ENCODE assay signal across 17 cellular contexts in genomic region chr22:44450503-44450902, GRCh38. TPM values are rescaled to one million over a fixed set of nuclear protein-coding genes. Genes with fewer than 3 reads are reported as not detected.
DNase-seq lines count a peak whose midpoint lies in the region; ATAC-seq and TF ChIP-seq lines count a peak whose summit lies in the region.
"Had no signal": no experiment of that assay in that cellular context is flagged by ENCODE, and none has a peak within 500 bp of the region (broad histone marks: within the 10 kb centered on the region; RNA-seq: fewer than 3 reads in every experiment).

No MANE protein-coding gene starts in this region.

- H3K9me3 ChIP-seq in PC-3 (ENCODE audit: low read length) (0 out of 2 replicates have a peak, but pooled peaks cover 5% of the 10 kb centered on the region), spleen (peaks cover 0 to 17% (median 13%) of the 10 kb centered on the region in 8 donors)

- peaks cover 36% of the 10 kb centered on the region for H3K4me1 ChIP-seq in PC-3 (ENCODE audit: insufficient read depth, low read length)
- H3K4me1 ChIP-seq in spleen: peaks cover 0 to 2% (median 0%) of the 10 kb centered on the region in 6 donors

- no peaks in the 10 kb centered on the region for H3K9me3 Mint-ChIP-seq in progenitor cell of endocrine pancreas (ENCODE audit: low read depth)

- no peaks in the 10 kb centered on the region for H3K36me3 Mint-ChIP-seq in progenitor cell of endocrine pancreas (ENCODE audit: insufficient read depth)

- POLR2A ChIA-PET in PC-3 (lab: Charles Lee; ENCODE audit: unreplicated experiment): no interaction called here

- ATAC-seq in PC-3: no peak
- peak; percentile 22 for ATAC-seq in left colon

- no peaks in the 10 kb centered on the region for H3K9me2 ChIP-seq in PC-3 (replicated peaks; ENCODE audit: low read length)

- TF ChIP-seq POLR2A in spleen (IDR thresholded peaks at IDR 0.05): no peak

- TF ChIP-seq CTCF in PC-3 (conservative IDR thresholded peaks at IDR 0.05; ENCODE audit: low read depth, low read length): no peak
- TF ChIP-seq CTCF in spleen (IDR thresholded peaks at IDR 0.05 in 8 of 11, conservative IDR thresholded peaks at IDR 0.05 in 3 of 11): no peak
- no peak for TF ChIP-seq CTCF in progenitor cell of endocrine pancreas (IDR thresholded peaks at IDR 0.05; ENCODE audit: unreplicated experiment)

- no peaks in the 10 kb centered on the region for H3K36me3 ChIP-seq in PC-3 (ENCODE audit: low read depth, low read length)
- H3K36me3 ChIP-seq in spleen: no peaks in the 10 kb centered on the region

- H3K79me2 ChIP-seq in PC-3 (ENCODE audit: low read length): no peaks in the 10 kb centered on the region

- no peak overlapping the region for H3K4me2 ChIP-seq in PC-3 (ENCODE audit: low read length)

- H3K27ac ChIP-seq in PC-3 (ENCODE audit: low read length) (peak overlapping the region; percentile 99), spleen (no peak overlapping the region)

- peak overlapping the region; percentile 88; the same call in 1 of the 2 replicates for H3K9ac ChIP-seq in PC-3 (ENCODE audit: low read length)

- H3F3A ChIP-seq in PC-3 (ENCODE audit: low read length, unreplicated experiment): no peaks in the 10 kb centered on the region

- CTCF ChIA-PET in PC-3 (lab: Charles Lee): no interaction called here

- 83 to 96% (median 88%) methylated on average over 9 to 11 of the region's 11 CpGs for WGBS in spleen, 5 donors

- no peak overlapping the region for H3K27ac Mint-ChIP-seq in progenitor cell of endocrine pancreas
- H3K27ac Mint-ChIP-seq: IgD-negative memory B cell had no signal

- peaks cover 8% of the 10 kb centered on the region for H3K27me3 Mint-ChIP-seq in progenitor cell of endocrine pancreas
- H3K27me3 Mint-ChIP-seq: CD4-positive, CD25-positive, alpha-beta regulatory T cell had no signal

- no peak overlapping the region for H3K4me3 Mint-ChIP-seq in progenitor cell of endocrine pancreas (ENCODE audit: low read depth)
- H3K4me3 Mint-ChIP-seq: IgD-negative memory B cell had no signal

- peak; percentile 29 for DNase-seq in activated CD8-positive, alpha-beta memory T cell treated with anti-CD3 and anti-CD28 coated beads, Interleukin-2, amount 50 U/mL, for 48 hours
- no peak for DNase-seq in activated CD8-positive, alpha-beta memory T cell treated with anti-CD3 and anti-CD28 coated beads, Interleukin-2, amount 50 U/mL, for 4 hours
- DNase-seq in PC-3 (no peak), left colon (no peak), spleen (peak; percentile 51), mucosa of gallbladder (ENCODE audit: low spot score) (no peak), progenitor cell of endocrine pancreas (ENCODE audit: low spot score, unreplicated experiment) (no peak), A172 (ENCODE audit: low spot score) (no peak)
- DNase-seq: Calu3; CD4-positive, CD25-positive, alpha-beta regulatory T cell; DMS79; HCEC 1CT; NCI-H1417 treated with DMSO at 0.1 percent for 48 hours; NCI-H2029; NCI-H2171 treated with DMSO at 0.1 percent for 48 hours; NCI-H510A had no signal

- no peak overlapping the region for H2AFZ ChIP-seq in PC-3 (ENCODE audit: low read length)

- no peaks in the 10 kb centered on the region for H3K4me1 Mint-ChIP-seq in progenitor cell of endocrine pancreas (ENCODE audit: low read depth)

- no peaks in the 10 kb centered on the region for H3K27me3 ChIP-seq in PC-3 (ENCODE audit: low read length)
- no peaks in the 10 kb centered on the region for H3K27me3 ChIP-seq in spleen (replicated peaks in 1 of 7)

- no peaks in the 10 kb centered on the region for H4K20me1 ChIP-seq in PC-3 (ENCODE audit: low read length)

- no TSS peak for BruUV-seq in PC-3 (replicated peaks; lab: Mats Ljungman, UMichigan)

- intact Hi-C loops in PC-3 (cut with micrococcal nuclease): no loop called here
- intact Hi-C loops in left colon (cut with DNase I, micrococcal nuclease): no loop called here
- intact Hi-C loops in spleen (cut with DNase I; ENCODE audit: low total_unique reads): no loop called here

- H3K4me3 ChIP-seq in PC-3 (ENCODE audit: low read length) (no peak overlapping the region), spleen (no peak overlapping the region)

RNA-seq across cellular contexts. Expression of gene RTL6, which starts 47.5 kb away (rescaled TPM):
- total RNA-seq in PC-3 (2014; rRNA removed) (13.0 and 15.8 TPM in 2 replicates), left colon (10 to 100 TPM; 18.5 to 30.0 TPM), spleen (10 to 100 TPM; 12.9 to 20.5 (median 15.7) TPM), mucosa of gallbladder (38.5 TPM), progenitor cell of endocrine pancreas (48.8 and 50.4 TPM in 2 replicates)
- 1 to 10 TPM; 1.9 to 5.8 (median 2.4) TPM for polyA plus RNA-seq in spleen
- total RNA-seq in A172 (2014; rRNA removed; shearing (Covaris generic)): 15.8 and 16.6 TPM in 2 replicates

Comparison
In these comparisons a context has a peak if more than half of its experiments do, and no peak if none do; other contexts are left out.
1. DNase-seq: peak in activated CD8-positive, alpha-beta memory T cell treated with anti-CD3 and anti-CD28 coated beads, Interleukin-2, amount 50 U/mL, for 48 hours (single experiment) and spleen (single experiment); none in activated CD8-positive, alpha-beta memory T cell treated with anti-CD3 and anti-CD28 coated beads, Interleukin-2, amount 50 U/mL, for 4 hours (single experiment), PC-3 (single experiment), left colon (0 of 2), mucosa of gallbladder (single experiment), progenitor cell of endocrine pancreas (single experiment) and A172 (single experiment).